In the genomic region with DNA sequence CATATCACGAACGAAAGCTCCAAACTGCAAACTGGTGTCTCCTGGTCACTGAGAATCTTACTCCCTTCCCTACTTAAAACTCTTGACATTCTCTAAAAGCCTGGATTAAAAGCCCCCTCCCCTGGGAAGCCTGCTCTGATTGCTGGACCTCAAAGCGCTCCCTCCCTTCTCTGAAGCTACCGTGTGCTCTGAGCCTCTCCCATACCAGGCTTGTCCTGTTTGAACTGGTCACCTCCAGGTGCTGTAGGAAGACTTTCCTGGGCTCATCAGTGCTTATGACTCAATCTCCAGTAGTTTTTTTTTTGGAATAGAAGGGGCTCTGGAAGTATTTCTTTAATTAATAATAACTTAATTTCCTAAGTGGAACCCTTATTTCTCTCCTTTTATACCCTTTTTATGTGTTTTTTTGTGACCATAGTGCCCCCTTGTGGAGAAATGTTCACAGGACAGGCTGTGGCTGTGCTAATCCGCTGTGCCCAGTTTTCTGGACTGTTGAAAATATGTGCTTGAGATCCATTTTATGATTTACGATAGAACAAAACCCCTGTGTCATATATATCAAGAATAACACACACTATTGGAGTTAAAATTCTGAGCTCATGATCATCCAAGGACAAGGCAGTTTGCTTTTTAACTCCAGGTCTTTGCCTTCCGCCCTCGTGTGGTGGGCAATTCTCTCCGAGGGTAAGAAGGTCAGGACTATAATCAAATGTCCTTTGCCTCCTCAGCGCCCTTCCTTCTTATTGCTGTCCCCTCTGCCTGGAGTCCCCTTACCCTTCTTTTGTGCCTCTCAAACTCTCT, we compare ENCODE assay signal across 9 cellular contexts. TPM values are rescaled to one million over a fixed set of nuclear protein-coding genes. Genes with fewer than 3 reads are reported as not detected.
DNase-seq lines count a peak whose midpoint lies in the region; ATAC-seq and TF ChIP-seq lines count a peak whose summit lies in the region.
"Had no signal": no experiment of that assay in that cellular context is flagged by ENCODE, and none has a peak within 500 bp of the region (broad histone marks: within the 10 kb centered on the region; RNA-seq: fewer than 3 reads in every experiment).

No MANE protein-coding gene starts in this region.

- H3K27me3 ChIP-seq in ascending aorta, result no peaks in the 10 kb centered on the region

- DNase-seq in DMS53 treated with DMSO at 0.1 percent for 48 hours (lab: John Stamatoyannopoulos, UW; ENCODE audit: unreplicated experiment), result peak; percentile 37
- DNase-seq in NCI-H1105 (lab: John Stamatoyannopoulos, UW), result peak; percentile 2
- no peak for DNase-seq in ascending aorta (ENCODE audit: low spot score in 2 of 2)
- DNase-seq in iPS-NIHi11 (ENCODE audit: low spot score), result peak; percentile 40
- peak; percentile 69 for DNase-seq in superior temporal gyrus (ENCODE audit: extremely low spot score)
- DNase-seq in omental fat pad (ENCODE audit: low spot score), result no peak

- TF ChIP-seq CTCF in ascending aorta (IDR thresholded peaks at IDR 0.05) (peak; percentile 16 to 78 (median 69)), omental fat pad (IDR thresholded peaks at IDR 0.05) (no peak)

- peaks cover 0 to 5% of the 10 kb centered on the region in 2 donors for H3K4me1 ChIP-seq in ascending aorta

- intact Hi-C loops in ascending aorta (cut with DNase I), result loop anchor here (2.0 to 10.0 kb wide), 2 partner anchors 29 to 941 kb away; a partner anchor contains a TSS

- H3K4me3 ChIP-seq in ascending aorta, result no peak overlapping the region
- H3K4me3 ChIP-seq: SK-N-MC had no signal

- peak overlapping the region; percentile 58 to 68 for H3K27ac ChIP-seq in ascending aorta
- H3K27ac ChIP-seq: SK-N-MC had no signal

- H3K9me3 ChIP-seq in ascending aorta, result no peaks in the 10 kb centered on the region

- no peaks in the 10 kb centered on the region for H3K36me3 ChIP-seq in ascending aorta

- ATAC-seq in GM19455 (IDR thresholded peaks at IDR 0.05; ENCODE audit: unreplicated experiment) (peak; percentile 73), omental fat pad (ENCODE audit: low FRiP score) (no peak), HG02852 (IDR thresholded peaks at IDR 0.05; ENCODE audit: unreplicated experiment) (no peak)

RNA-seq across cellular contexts. Expression of a gene that starts 16.9 kb away (rescaled TPM):
- 2.2 TPM for total RNA-seq in ascending aorta
- total RNA-seq in omental fat pad, result 100 to 1,000 TPM in 3 of 4 donors, 10 to 100 TPM in 1; 87.2 to 394 (median 192) TPM

RNA-seq across cellular contexts. Expression of a gene that starts 55.5 kb away (rescaled TPM):
- 23.7 TPM for total RNA-seq in ascending aorta
- total RNA-seq in omental fat pad, result 10 to 100 TPM; 15.7 to 31.6 (median 26.7) TPM

Comparison
In these comparisons a context has a peak if more than half of its experiments do, and no peak if none do; other contexts are left out.
1. DNase-seq: peak in DMS53 treated with DMSO at 0.1 percent for 48 hours (single experiment), NCI-H1105 (single experiment), iPS-NIHi11 (single experiment) and superior temporal gyrus (single experiment); none in ascending aorta (0 of 2) and omental fat pad (single experiment).
2. CTCF ChIP-seq: peak in ascending aorta (3 of 3); none in omental fat pad (0 of 3).
3. RNA of a gene that starts 16.9 kb away (total RNA-seq): 87.2 to 394 TPM in omental fat pad; 2.2 TPM in ascending aorta (single experiment); every median in the first group is over 10 times any median in the second.